ENCODE assay signal across 29 cellular contexts in genomic region chr2:134352844-134353243, GRCh38.
DNase-seq lines count a peak whose midpoint lies in the region; ATAC-seq, FAIRE-seq and TF ChIP-seq lines count a peak whose summit lies in the region.
"Had no signal": no experiment of that assay in that cellular context is flagged by ENCODE, and none has a peak within 500 bp of the region (broad histone marks: within the 10 kb centered on the region; RNA-seq: fewer than 3 reads in every experiment).

No MANE protein-coding gene starts in this region.

- CTCF ChIA-PET in GM10248 (lab: Yijun Ruan, JAX), result interaction anchor here (1.1 kb wide), 1 partner anchor 10 kb away, joined by 3 read pairs; no protein-coding TSS in a partner anchor

- DNase-seq in GM12865 (ENCODE audit: low read depth) (peak; percentile 54), KBM-7 (no peak), GM10248 (ENCODE audit: extremely low spot score) (no peak), RCC 7860 (ENCODE audit: low spot score) (no peak)
- DNase-seq: 8988T; activated CD4-positive, alpha-beta T cell treated with anti-CD3 and anti-CD28 coated beads for 4 hours; activated CD8-positive, alpha-beta T cell treated with anti-CD3 and anti-CD28 coated beads, Interleukin-2, amount 10 ng/mL, durations not matched to agents 7 days and 5 days; activated naive CD4-positive, alpha-beta T cell treated with anti-CD3 and anti-CD28 coated beads, Interleukin-2, amount 50 U/mL, for 16 hours; body of pancreas; erythroblast; left lung; mesendoderm; NCI-H146; NCI-H2107; NCI-H345; NCI-H774; ovary; SIG-M5; stimulated activated CD4-positive, alpha-beta T cell treated with anti-CD3 and anti-CD28 coated beads, Interleukin-15, amount 100 ng/mL, for 24 hours; stimulated activated naive B cell treated with anti-CD40 and anti-IgM and Interleukin-4, amounts not matched to agents 10 μg/mL and 1 μg/mL and 100 μg/mL, for 72 hours; substantia nigra; SW 1271; T-helper 9 cell; trophoblast cell had no signal

- FAIRE-seq in RCC 7860 (lab: Jason Lieb, UNC), result no peak

- TF ChIP-seq CTCF in GM12865 (IDR thresholded peaks at IDR 0.05; ENCODE audit: insufficient read depth, low read depth, low read length, missing control alignments), result no peak
- no peak for TF ChIP-seq CTCF in GM10248 (IDR thresholded peaks at IDR 0.05; ENCODE audit: control extremely low read depth, extremely low read depth, low read depth, missing control alignments)

- POLR2A ChIA-PET in GM10248 (lab: Yijun Ruan, JAX), result no interaction called here

- in situ Hi-C loops in KBM-7 (cut with MboI; ENCODE audit: low pct_unique_long_range_greater_than_20kb, low sequenced_read_pairs), result no loop called here

- no peak overlapping the region for H3K4me3 ChIP-seq in GM12865 (ENCODE audit: low read depth, low read length)
- H3K4me3 ChIP-seq: body of pancreas, left lung, ovary had no signal

- peak; percentile 53 for ATAC-seq in GM18870 (IDR thresholded peaks at IDR 0.05; ENCODE audit: unreplicated experiment)
- peak; percentile 72 for ATAC-seq in GM21717 (IDR thresholded peaks at IDR 0.05; ENCODE audit: unreplicated experiment)
- peak; percentile 52 for ATAC-seq in HG03469 (IDR thresholded peaks at IDR 0.05; ENCODE audit: unreplicated experiment)
- no peak for ATAC-seq in HG03159 (IDR thresholded peaks at IDR 0.05; ENCODE audit: unreplicated experiment)
- ATAC-seq: activated CD8-positive, alpha-beta T cell treated with anti-CD3 and anti-CD28 coated beads, Interleukin-2, amount 10 ng/mL, durations not matched to agents 7 days and 5 days; activated T-helper 17 cell treated with anti-CD3 and anti-CD28 coated beads, Interleukin-2, amount 50 U/mL, for 72 hours; body of pancreas; left lung had no signal
